In genomic region chr10:88901206-88901605, GRCh38 we compare ENCODE assay signal across 13 cellular contexts. TPM values are rescaled to one million over a fixed set of nuclear protein-coding genes. Genes with fewer than 3 reads are reported as not detected.
A peak's percentile ranks its signal among the peaks of the same experiment; 100 is the strongest.
DNase-seq lines count a peak whose midpoint lies in the region; ATAC-seq, FAIRE-seq and TF ChIP-seq lines count a peak whose summit lies in the region.
"Had no signal": no experiment of that assay in that cellular context is flagged by ENCODE, and none has a peak within 500 bp of the region (broad histone marks: within the 10 kb centered on the region; RNA-seq: fewer than 3 reads in every experiment).

No MANE protein-coding gene starts in this region.

- DNase-seq in activated CD4-positive, alpha-beta memory T cell treated with anti-CD3 and anti-CD28 coated beads, Interleukin-2, amount 10 ng/mL, durations not matched to agents 7 days and 5 days = no peak
- DNase-seq in amniotic stem cell (lab: John Stamatoyannopoulos, UW) (no peak), HTR-8/SVneo (ENCODE audit: insufficient read length, low spot score) (no peak), DMS53 treated with DMSO at 0.1 percent for 48 hours (lab: John Stamatoyannopoulos, UW; ENCODE audit: unreplicated experiment) (no peak)
- DNase-seq: mucosa of descending colon; NCI-H526; stimulated activated CD4-positive, alpha-beta T cell treated with anti-CD3 and anti-CD28 coated beads, Interleukin-4, amount 100 ng/mL, for 4 hours had no signal

- H3K4me3 ChIP-seq in ACC112 (ENCODE audit: low read depth, low read length) = no peak overlapping the region
- H3K4me3 ChIP-seq: mucosa of descending colon had no signal

- no peak for FAIRE-seq in HTR-8/SVneo (lab: Jason Lieb, UNC)
- FAIRE-seq: bronchial epithelial cell had no signal

- H3K4me3 Mint-ChIP-seq in activated CD4-positive, alpha-beta memory T cell treated with anti-CD3 and anti-CD28 coated beads, Interleukin-2, amount 10 ng/mL, durations not matched to agents 7 days and 5 days = no peak overlapping the region

- ATAC-seq in HG03064 (IDR thresholded peaks at IDR 0.05; ENCODE audit: low read depth, unreplicated experiment) (peak; percentile 16), HG03378 (IDR thresholded peaks at IDR 0.05; ENCODE audit: unreplicated experiment) (no peak)
- ATAC-seq: mucosa of descending colon had no signal

- H3K79me2 ChIP-seq in ACC112 (ENCODE audit: control insufficient read depth, insufficient read depth, low read length, unreplicated experiment) = peaks cover 24% of the 10 kb centered on the region

- H3K27me3 ChIP-seq in ACC112 (ENCODE audit: insufficient read depth, low read length) = no peaks in the 10 kb centered on the region

- peaks cover 65% of the 10 kb centered on the region for H3K36me3 Mint-ChIP-seq in activated CD4-positive, alpha-beta memory T cell treated with anti-CD3 and anti-CD28 coated beads, Interleukin-2, amount 10 ng/mL, durations not matched to agents 7 days and 5 days (ENCODE audit: low read depth)

- H3K9me3 Mint-ChIP-seq in activated CD4-positive, alpha-beta memory T cell treated with anti-CD3 and anti-CD28 coated beads, Interleukin-2, amount 10 ng/mL, durations not matched to agents 7 days and 5 days = no peaks in the 10 kb centered on the region

- peak overlapping the region; percentile 40; the same call in 1 of the 2 replicates for H3K27ac ChIP-seq in ACC112 (ENCODE audit: low read depth, low read length)

- peaks cover 8% of the 10 kb centered on the region; the same call in 1 of the 2 replicates for H3K36me3 ChIP-seq in ACC112 (ENCODE audit: insufficient read depth, low read length)

- TF ChIP-seq POLR2A in GM19099 (IDR thresholded peaks at IDR 0.05; ENCODE audit: extremely low read depth, insufficient read length, low read depth) = peak; percentile 6

- H3K4me1 ChIP-seq in ACC112 (ENCODE audit: control insufficient read depth, insufficient read depth, low read length, unreplicated experiment) = peaks cover 35% of the 10 kb centered on the region

- no peaks in the 10 kb centered on the region for H3K27me3 Mint-ChIP-seq in activated CD4-positive, alpha-beta memory T cell treated with anti-CD3 and anti-CD28 coated beads, Interleukin-2, amount 10 ng/mL, durations not matched to agents 7 days and 5 days

- no peak overlapping the region for H2AFZ ChIP-seq in ACC112 (ENCODE audit: low read length, unreplicated experiment)

- POLR2A ChIA-PET in activated CD4-positive, alpha-beta memory T cell treated with anti-CD3 and anti-CD28 coated beads, Interleukin-2, amount 10 ng/mL, durations not matched to agents 7 days and 5 days (lab: Charles Lee) = interaction anchor here (1.2 to 4.1 kb wide), 5 partner anchors 21 to 90 kb away, joined by 4 to 27 read pairs (median 6); partner anchors contain the start of gene STAMBPL1

- H3K4me1 Mint-ChIP-seq in activated CD4-positive, alpha-beta memory T cell treated with anti-CD3 and anti-CD28 coated beads, Interleukin-2, amount 10 ng/mL, durations not matched to agents 7 days and 5 days = peaks cover 50% of the 10 kb centered on the region

- CTCF ChIA-PET in activated CD4-positive, alpha-beta memory T cell treated with anti-CD3 and anti-CD28 coated beads, Interleukin-2, amount 10 ng/mL, durations not matched to agents 7 days and 5 days (lab: Charles Lee) = interaction anchor here (0.8 to 6.2 kb wide), 5 partner anchors 9 to 173 kb away, joined by 3 to 40 read pairs (median 4); no protein-coding TSS in a partner anchor

- peak overlapping the region; percentile 36 for H3K27ac Mint-ChIP-seq in activated CD4-positive, alpha-beta memory T cell treated with anti-CD3 and anti-CD28 coated beads, Interleukin-2, amount 10 ng/mL, durations not matched to agents 7 days and 5 days

RNA-seq across cellular contexts. Expression of gene STAMBPL1, which starts 21.2 kb away (rescaled TPM):
- total RNA-seq in activated CD4-positive, alpha-beta memory T cell treated with anti-CD3 and anti-CD28 coated beads, Interleukin-2, amount 10 ng/mL, durations not matched to agents 7 days and 5 days = 10 to 100 TPM; 43.2 to 48.5 TPM

RNA-seq across cellular contexts. Expression of gene ANKRD22, which starts 49.6 kb away (rescaled TPM):
- total RNA-seq in activated CD4-positive, alpha-beta memory T cell treated with anti-CD3 and anti-CD28 coated beads, Interleukin-2, amount 10 ng/mL, durations not matched to agents 7 days and 5 days = under 1 TPM; 0.15 to 0.18 TPM
- total RNA-seq: glomerular endothelial cell had no signal

RNA-seq across cellular contexts. Expression of gene ACTA2, which starts 51.4 kb away (rescaled TPM):
- 10 to 100 TPM; 14.7 to 15.5 TPM for total RNA-seq in activated CD4-positive, alpha-beta memory T cell treated with anti-CD3 and anti-CD28 coated beads, Interleukin-2, amount 10 ng/mL, durations not matched to agents 7 days and 5 days
